Comparison of ENCODE assay signal across 8 cellular contexts in the genomic region with DNA sequence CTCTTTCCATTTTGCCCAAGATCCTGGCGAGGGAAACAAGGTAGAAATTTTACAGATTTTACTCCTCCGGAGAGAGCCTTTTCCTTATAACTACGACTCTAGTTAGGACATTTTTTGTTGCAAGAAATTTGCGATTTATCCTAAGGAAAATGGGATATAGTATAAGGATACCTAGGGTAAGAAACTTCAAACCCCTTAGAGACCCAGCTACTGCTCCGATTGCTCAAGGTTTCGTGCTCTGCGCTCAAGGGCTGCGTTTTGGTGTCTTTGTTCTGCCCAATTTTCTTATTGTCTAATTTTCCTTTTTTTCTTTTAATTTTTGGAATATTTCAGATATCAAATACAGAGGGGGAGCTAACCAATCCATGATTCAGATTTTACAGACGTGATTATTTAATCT. TPM values are rescaled to one million over a fixed set of nuclear protein-coding genes. Genes with fewer than 3 reads are reported as not detected.
A peak's percentile ranks its signal among the peaks of the same experiment; 100 is the strongest.
DNase-seq lines count a peak whose midpoint lies in the region; ATAC-seq and TF ChIP-seq lines count a peak whose summit lies in the region.

No MANE protein-coding gene starts in this region.

- DNase-seq in GM23338 (ENCODE audit: low spot score) (no peak), PC-3 (no peak), retinal pigment epithelial cell (ENCODE audit: low read depth) (no peak), NCI-H1930 (lab: John Stamatoyannopoulos, UW) (no peak), NCI-H187 treated with DMSO at 0.1 percent for 48 hours (lab: John Stamatoyannopoulos, UW) (no peak), A172 (ENCODE audit: low spot score) (no peak)

- H3K27ac ChIP-seq in GM23338 (ENCODE audit: low read depth) (no peak overlapping the region), PC-3 (ENCODE audit: low read length) (peak overlapping the region; percentile 57), esophagus (ENCODE audit: low read depth in 2 of 2, low read length in 1 of 2) (no peak overlapping the region)

- CTCF ChIA-PET in PC-3 (lab: Charles Lee): interaction anchor here (0.5 kb wide), 1 partner anchor 109 kb away, joined by 3 read pairs; no protein-coding TSS in a partner anchor

- peaks cover 4% of the 10 kb centered on the region for H4K20me1 ChIP-seq in GM23338 (replicated peaks; ENCODE audit: insufficient read depth)
- H4K20me1 ChIP-seq in PC-3 (ENCODE audit: low read length): peaks cover 37% of the 10 kb centered on the region; the same call in 1 of the 2 replicates

- H3K27ac Mint-ChIP-seq in GM23338: no peak overlapping the region

- H3K36me3 ChIP-seq in GM23338 (ENCODE audit: insufficient read depth) (no peaks in the 10 kb centered on the region), PC-3 (ENCODE audit: low read depth, low read length) (no peaks in the 10 kb centered on the region), esophagus (ENCODE audit: control insufficient read depth in 2 of 2, insufficient read depth in 2 of 2, low read length in 1 of 2) (no peaks in the 10 kb centered on the region)

- BruUV-seq in PC-3 (replicated peaks; lab: Mats Ljungman, UMichigan): TSS peak; percentile 23

- peaks cover 6% of the 10 kb centered on the region; the same call in 2 of the 3 replicates for H3K36me3 Mint-ChIP-seq in GM23338 (ENCODE audit: low read depth)

- H3K9me2 ChIP-seq in GM23338 (ENCODE audit: insufficient read depth) (no peaks in the 10 kb centered on the region), PC-3 (replicated peaks; ENCODE audit: low read length) (no peaks in the 10 kb centered on the region)

- H2AFZ ChIP-seq in GM23338 (0 out of 2 replicates have a peak overlapping the region, but pooled peaks have one; percentile 87), PC-3 (ENCODE audit: low read length) (peak overlapping the region; percentile 71; the same call in 1 of the 2 replicates)

- peaks cover 31% of the 10 kb centered on the region for H3K27me3 Mint-ChIP-seq in GM23338 (ENCODE audit: insufficient read depth, low read depth, poor library complexity)

- H3K9me3 ChIP-seq in PC-3 (ENCODE audit: low read length) (no peaks in the 10 kb centered on the region), esophagus (ENCODE audit: control insufficient read depth in 2 of 2, insufficient read depth in 1 of 2, low read depth in 1 of 2, low read length in 1 of 2) (no peaks in the 10 kb centered on the region)

- H3K27me3 ChIP-seq in GM23338 (ENCODE audit: insufficient read depth): peaks cover 44% of the 10 kb centered on the region
- H3K27me3 ChIP-seq in PC-3 (ENCODE audit: low read length): no peaks in the 10 kb centered on the region
- no peaks in the 10 kb centered on the region for H3K27me3 ChIP-seq in esophagus (ENCODE audit: control insufficient read depth in 1 of 2, insufficient read depth in 2 of 2, low read length in 2 of 2)

- peaks cover 3% of the 10 kb centered on the region; the same call in 1 of the 3 replicates for H3K9me3 Mint-ChIP-seq in GM23338

- TF ChIP-seq CTCF in GM23338 (conservative IDR thresholded peaks at IDR 0.05; ENCODE audit: low read depth in 2 of 2) (no peak), PC-3 (conservative IDR thresholded peaks at IDR 0.05; ENCODE audit: low read depth, low read length) (no peak), retinal pigment epithelial cell (conservative IDR thresholded peaks at IDR 0.05; ENCODE audit: low read depth, low read length) (no peak)

- peak overlapping the region; percentile 89 for H3K4me2 ChIP-seq in GM23338
- peak overlapping the region; percentile 93 for H3K4me2 ChIP-seq in PC-3 (ENCODE audit: low read length)

- H3K4me1 Mint-ChIP-seq in GM23338: peaks cover 20% of the 10 kb centered on the region

- POLR2A ChIA-PET in PC-3 (lab: Charles Lee; ENCODE audit: unreplicated experiment): no interaction called here

- H3K4me3 ChIP-seq in GM23338 (peak overlapping the region; percentile 72), PC-3 (ENCODE audit: low read length) (peak overlapping the region; percentile 84), esophagus (ENCODE audit: low read depth in 1 of 2, low read length in 2 of 2) (peak overlapping the region; percentile 63 to 77), retinal pigment epithelial cell (ENCODE audit: low read length) (peak overlapping the region; percentile 74)

- ATAC-seq in GM23338: no peak
- ATAC-seq in PC-3: no peak
- no peak for ATAC-seq in HG02884 (IDR thresholded peaks at IDR 0.05; ENCODE audit: unreplicated experiment)

- peak overlapping the region; percentile 93 for H3K9ac ChIP-seq in PC-3 (ENCODE audit: low read length)

- H3K79me2 ChIP-seq in GM23338 (replicated peaks; ENCODE audit: insufficient read depth) (peaks cover 31% of the 10 kb centered on the region), PC-3 (ENCODE audit: low read length) (peaks cover 81% of the 10 kb centered on the region)

- peak overlapping the region; percentile 88 for H3K4me3 Mint-ChIP-seq in GM23338

- 22 to 30% methylated on average over 9 of the region's 9 CpGs for WGBS in esophagus, 2 donors

- H3F3A ChIP-seq in GM23338 (replicated peaks; ENCODE audit: low read depth) (no peaks in the 10 kb centered on the region), PC-3 (ENCODE audit: low read length, unreplicated experiment) (no peaks in the 10 kb centered on the region)

- intact Hi-C loops in PC-3 (cut with micrococcal nuclease): no loop called here

- H3K4me1 ChIP-seq in GM23338 (ENCODE audit: insufficient read depth) (peaks cover 5% of the 10 kb centered on the region; the same call in 1 of the 2 replicates), PC-3 (ENCODE audit: insufficient read depth, low read length) (peaks cover 25% of the 10 kb centered on the region), esophagus (ENCODE audit: control insufficient read depth in 2 of 2, insufficient read depth in 2 of 2, low read length in 1 of 2) (no peaks in the 10 kb centered on the region)

TF ChIP-seq in GM23338, 12 proteins besides CTCF, POLR2A, EP300 and RAD21 (continues in another document):
- TF ChIP-seq JUNB (IDR thresholded peaks at IDR 0.05; ENCODE audit: unreplicated experiment) (no peak), POLR2AphosphoS5 (IDR thresholded peaks at IDR 0.05; ENCODE audit: low read depth) (no peak)
- TF ChIP-seq, protein P1, sequence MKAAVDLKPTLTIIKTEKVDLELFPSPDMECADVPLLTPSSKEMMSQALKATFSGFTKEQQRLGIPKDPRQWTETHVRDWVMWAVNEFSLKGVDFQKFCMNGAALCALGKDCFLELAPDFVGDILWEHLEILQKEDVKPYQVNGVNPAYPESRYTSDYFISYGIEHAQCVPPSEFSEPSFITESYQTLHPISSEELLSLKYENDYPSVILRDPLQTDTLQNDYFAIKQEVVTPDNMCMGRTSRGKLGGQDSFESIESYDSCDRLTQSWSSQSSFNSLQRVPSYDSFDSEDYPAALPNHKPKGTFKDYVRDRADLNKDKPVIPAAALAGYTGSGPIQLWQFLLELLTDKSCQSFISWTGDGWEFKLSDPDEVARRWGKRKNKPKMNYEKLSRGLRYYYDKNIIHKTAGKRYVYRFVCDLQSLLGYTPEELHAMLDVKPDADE (IDR thresholded peaks at IDR 0.05): no peak

RNA-seq across cellular contexts. Expression of a gene that starts 1.5 kb away (rescaled TPM):
- total RNA-seq in GM23338 (2014; rRNA removed; shearing (Covaris generic)): 26.8 and 48.6 TPM in 2 replicates
- polyA plus RNA-seq in GM23338 (2016; fragmentation: Nextera tagmentation; extraction: Ambion mirVana): 20.2 and 28.9 TPM in 2 replicates
- 121 and 140 TPM in 2 replicates for total RNA-seq in PC-3 (2014; rRNA removed)
- polyA plus RNA-seq in esophagus: 10 to 100 TPM; 16.9 to 17.4 TPM
- total RNA-seq in A172 (2014; rRNA removed; shearing (Covaris generic)): 127 and 147 TPM in 2 replicates

RNA-seq across cellular contexts. Expression of a gene that starts 1.7 kb away (rescaled TPM):
- 4.9 and 5.2 TPM in 2 replicates for total RNA-seq in GM23338 (2014; rRNA removed; shearing (Covaris generic))
- polyA plus RNA-seq in GM23338 (2016; fragmentation: Nextera tagmentation; extraction: Ambion mirVana) (19.6 and 22.7 TPM in 2 replicates), esophagus (10 to 100 TPM; 13.4 to 14.6 TPM)
- 17.1 and 20.1 TPM in 2 replicates for total RNA-seq in PC-3 (2014; rRNA removed)
- 22.3 and 28.6 TPM in 2 replicates for total RNA-seq in A172 (2014; rRNA removed; shearing (Covaris generic))
